ENCODE assay signal across 1 cellular context in the genomic region with DNA sequence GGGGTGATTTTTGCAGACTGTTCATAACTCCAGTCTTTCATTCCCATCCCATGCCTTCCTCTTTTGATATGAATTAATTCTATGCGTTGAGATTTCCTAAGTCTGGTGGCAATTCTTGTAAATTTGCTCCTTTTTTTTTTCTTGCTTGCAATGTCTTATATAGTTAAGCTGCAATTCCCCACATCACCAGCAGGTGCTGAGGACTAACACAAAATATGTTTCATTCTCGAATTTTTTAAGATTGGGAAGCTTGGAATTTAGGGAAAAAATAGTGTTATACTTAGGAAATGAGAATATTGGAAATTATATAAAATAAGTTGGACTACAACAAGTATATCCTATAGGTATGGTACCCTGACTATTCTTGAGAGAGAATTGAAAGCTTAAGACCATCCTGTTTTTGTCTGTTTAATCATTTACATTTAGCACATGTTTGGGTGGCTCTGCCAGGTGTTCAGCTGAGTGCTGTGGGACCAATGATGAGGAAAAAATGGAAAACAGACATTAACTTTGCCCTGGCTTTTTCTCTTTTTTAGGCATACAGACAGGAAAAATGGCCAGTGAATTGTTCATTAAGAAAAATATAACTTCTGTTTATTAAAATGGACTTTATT.
TF ChIP-seq lines count a peak whose summit lies in the region.

No MANE protein-coding gene starts in this region.

TF ChIP-seq in H1, 55 proteins besides CTCF, POLR2A, EP300 and RAD21 (continued from another document):
- TF ChIP-seq RXRA (IDR thresholded peaks at IDR 0.05; ENCODE audit: insufficient read depth, low read depth, low read length): no peak
- no peak for TF ChIP-seq TAF1 (IDR thresholded peaks at IDR 0.05; ENCODE audit: low read depth, low read length)
- TF ChIP-seq MAFK (IDR thresholded peaks at IDR 0.05; ENCODE audit: low read depth, low read length): no peak
- no peak for TF ChIP-seq EZH2 (IDR thresholded peaks at IDR 0.05; ENCODE audit: low read depth, low read length, severe bottlenecking)
- no peak for TF ChIP-seq NRF1 (IDR thresholded peaks at IDR 0.05; ENCODE audit: low read depth, low read length)
- TF ChIP-seq, protein P1, sequence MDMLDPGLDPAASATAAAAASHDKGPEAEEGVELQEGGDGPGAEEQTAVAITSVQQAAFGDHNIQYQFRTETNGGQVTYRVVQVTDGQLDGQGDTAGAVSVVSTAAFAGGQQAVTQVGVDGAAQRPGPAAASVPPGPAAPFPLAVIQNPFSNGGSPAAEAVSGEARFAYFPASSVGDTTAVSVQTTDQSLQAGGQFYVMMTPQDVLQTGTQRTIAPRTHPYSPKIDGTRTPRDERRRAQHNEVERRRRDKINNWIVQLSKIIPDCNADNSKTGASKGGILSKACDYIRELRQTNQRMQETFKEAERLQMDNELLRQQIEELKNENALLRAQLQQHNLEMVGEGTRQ (IDR thresholded peaks at IDR 0.05; ENCODE audit: low read length): no peak
- no peak for TF ChIP-seq TBP (IDR thresholded peaks at IDR 0.05; ENCODE audit: low read depth, low read length)
- TF ChIP-seq CBX8 (IDR thresholded peaks at IDR 0.05; ENCODE audit: borderline replicate concordance, low read depth, low read length): no peak
TF ChIP-seq in H1: peak in this region for 0.
